Comparison of ENCODE assay signal across 1 cellular context in genomic region chr4:4641661-4642180, GRCh38.
TF ChIP-seq lines count a peak whose summit lies in the region.

No MANE protein-coding gene starts in this region.

TF ChIP-seq in GM23338, 12 proteins besides CTCF, POLR2A, EP300 and RAD21 (continued from another document):
- TF ChIP-seq NANOG (IDR thresholded peaks at IDR 0.05; ENCODE audit: borderline replicate concordance), result no peak
